ENCODE assay signal across 19 cellular contexts in genomic region chr16:54098247-54098646, GRCh38.
DNase-seq lines count a peak whose midpoint lies in the region; ATAC-seq, FAIRE-seq and TF ChIP-seq lines count a peak whose summit lies in the region.
"Had no signal": no experiment of that assay in that cellular context is flagged by ENCODE, and none has a peak within 500 bp of the region (broad histone marks: within the 10 kb centered on the region; RNA-seq: fewer than 3 reads in every experiment).

No MANE protein-coding gene starts in this region.

- ATAC-seq in HepG2 (no peak), right lobe of liver (no peak)
- ATAC-seq: T-helper 17 cell had no signal

- peaks cover 23% of the 10 kb centered on the region for H3K4me1 Mint-ChIP-seq in endodermal cell
- H3K4me1 Mint-ChIP-seq: CD14-positive monocyte, T-helper 17 cell had no signal

- no peaks in the 10 kb centered on the region for H3K36me3 Mint-ChIP-seq in endodermal cell (ENCODE audit: low read depth)

- H4K20me1 ChIP-seq in HepG2 (ENCODE audit: insufficient read depth, low read length), result no peaks in the 10 kb centered on the region

- DNase-seq in HepG2 (ENCODE audit: low spot score) (no peak), right lobe of liver (no peak), NCI-H69 (lab: John Stamatoyannopoulos, UW) (peak; percentile 69), endodermal cell (no peak), HTR-8/SVneo (ENCODE audit: insufficient read length, low spot score) (no peak), NCI-H187 (lab: John Stamatoyannopoulos, UW) (no peak)
- DNase-seq in stimulated activated CD4-positive, alpha-beta T cell treated with anti-CD3 and anti-CD28 coated beads, Interleukin-2, amount 100 ng/mL, for 48 hours, result no peak
- DNase-seq: ACHN; AML-193; COR-L47; EL; HFFc6; MG63; NK-92 treated with Interleukin-12 subunit alpha and Interleukin-12 subunit beta, amount 100 ng/mL, for 24 hours; OCI-M1; RPMI8226; SIG-M5; T-helper 17 cell had no signal

- no peak overlapping the region for H3K9ac ChIP-seq in HepG2 (ENCODE audit: insufficient read depth, low read depth, low read length)
- H3K9ac ChIP-seq in endodermal cell (ENCODE audit: extremely low read depth, low read length, poor library complexity, severe bottlenecking), result no peak overlapping the region

- no TSS peak for BruUV-seq in HepG2 (replicated peaks; lab: Mats Ljungman, UMichigan)

- H3K4me3 ChIP-seq in HepG2 (replicated peaks in 1 of 3; ENCODE audit: insufficient read depth in 1 of 3, low read depth in 2 of 3, low read length in 3 of 3) (no peak overlapping the region), right lobe of liver (no peak overlapping the region), endodermal cell (ENCODE audit: low read length) (peak overlapping the region; percentile 33)
- H3K4me3 ChIP-seq: MG63 had no signal

- CTCF ChIA-PET in HepG2 (lab: Yijun Ruan, JAX; ENCODE audit: low intra/inter-chr PET ratio, low total read pairs), result no interaction called here

- no peak overlapping the region for H3K4me3 Mint-ChIP-seq in endodermal cell
- H3K4me3 Mint-ChIP-seq: CD14-positive monocyte, HFFc6, T-helper 17 cell had no signal

- H3K27me3 ChIP-seq in HepG2 (ENCODE audit: control insufficient read depth in 1 of 2, insufficient read depth in 2 of 2, low read length in 2 of 2) (no peaks in the 10 kb centered on the region), right lobe of liver (no peaks in the 10 kb centered on the region), endodermal cell (ENCODE audit: control insufficient read depth, insufficient read depth, low read length, poor library complexity, severe bottlenecking) (no peaks in the 10 kb centered on the region)
- H3K27me3 ChIP-seq: MG63 had no signal

- H3K36me3 ChIP-seq in HepG2 (replicated peaks in 1 of 2; ENCODE audit: control insufficient read depth in 1 of 2, insufficient read depth in 2 of 2, low read length in 2 of 2) (no peaks in the 10 kb centered on the region; a peak in 1 of 5 replicates), right lobe of liver (no peaks in the 10 kb centered on the region), endodermal cell (ENCODE audit: control insufficient read depth, insufficient read depth, low read length) (no peaks in the 10 kb centered on the region)

- intact Hi-C loops in HepG2 (cut with micrococcal nuclease; ENCODE audit: unreplicated experiment) (no loop called here), right lobe of liver (cut with DNase I) (no loop called here)

- no peaks in the 10 kb centered on the region for H3K9me3 ChIP-seq in HepG2 (ENCODE audit: low read length)
- no peaks in the 10 kb centered on the region for H3K9me3 ChIP-seq in right lobe of liver
- H3K9me3 ChIP-seq in endodermal cell (ENCODE audit: control insufficient read depth, low read length), result peaks cover 18% of the 10 kb centered on the region
- H3K9me3 ChIP-seq: MG63 had no signal

- FAIRE-seq in HepG2 (lab: Jason Lieb, UNC), result no peak
- no peak for FAIRE-seq in HTR-8/SVneo (lab: Jason Lieb, UNC)

- no peak overlapping the region for H3K4me2 ChIP-seq in HepG2 (ENCODE audit: low read depth, low read length)

- TF ChIP-seq POLR2A in HepG2 (IDR thresholded peaks at IDR 0.05; ENCODE audit: insufficient read depth in 1 of 2, low read depth in 2 of 2, low read length in 2 of 2) (no peak), right lobe of liver (IDR thresholded peaks at IDR 0.05) (no peak)

- no peak overlapping the region for H2AFZ ChIP-seq in HepG2 (ENCODE audit: low read length)

- H3K79me2 ChIP-seq in HepG2 (ENCODE audit: insufficient read depth, low read length), result no peaks in the 10 kb centered on the region

- H3K27me3 Mint-ChIP-seq in endodermal cell (ENCODE audit: insufficient read depth), result no peaks in the 10 kb centered on the region
- H3K27me3 Mint-ChIP-seq: T-helper 17 cell had no signal

- in situ Hi-C loops in HepG2 (cut with HindIII; ENCODE audit: extremely low pct_ligation_motif_present, low pct_unique_long_range_greater_than_20kb), result no loop called here

- peaks cover 8% of the 10 kb centered on the region for H3K9me3 Mint-ChIP-seq in endodermal cell
- H3K9me3 Mint-ChIP-seq: HFFc6 had no signal

- no peak overlapping the region for H3K27ac ChIP-seq in HepG2 (ENCODE audit: extremely low read length, insufficient read depth, low read length)
- no peak overlapping the region for H3K27ac ChIP-seq in right lobe of liver
- no peak overlapping the region for H3K27ac ChIP-seq in endodermal cell (ENCODE audit: low read depth, low read length)

- TF ChIP-seq RAD21 in HepG2 (CRISPR knock-in tag; IDR thresholded peaks at IDR 0.05), result no peak

- POLR2A ChIA-PET in HepG2 (lab: Yijun Ruan, JAX), result no interaction called here

- H3K4me1 ChIP-seq in HepG2 (ENCODE audit: insufficient read depth, low read length), result peaks cover 83% of the 10 kb centered on the region
- no peaks in the 10 kb centered on the region for H3K4me1 ChIP-seq in right lobe of liver
- peaks cover 13% of the 10 kb centered on the region for H3K4me1 ChIP-seq in endodermal cell (ENCODE audit: control insufficient read depth, insufficient read depth, low read length)

- 82% methylated on average over 2 of the region's 2 CpGs for WGBS in HepG2 (ENCODE audit: low lambda C conversion rate)
- 90% methylated on average over 2 of the region's 2 CpGs for WGBS in right lobe of liver (ENCODE audit: insufficient coverage, low coverage, low lambda C conversion rate, missing lambda C conversion rate)
- 81% methylated on average over 2 of the region's 2 CpGs; no CpG with 5 or more reads in 1 of the 2 experiments for WGBS in endodermal cell (ENCODE audit: insufficient coverage in 1 of 2, insufficient read length in 1 of 2), 2 experiments

- no peak overlapping the region for H3K27ac Mint-ChIP-seq in endodermal cell
- H3K27ac Mint-ChIP-seq: CD14-positive monocyte, HFFc6, T-helper 17 cell had no signal

- TF ChIP-seq EP300 in HepG2 (IDR thresholded peaks at IDR 0.05; ENCODE audit: low read depth in 2 of 2, low read length in 2 of 2), result no peak
- TF ChIP-seq EP300 in HepG2 (CRISPR knock-in tag; IDR thresholded peaks at IDR 0.05; ENCODE audit: borderline replicate concordance), result no peak

- TF ChIP-seq CTCF in HepG2 (CRISPR knock-in tag; IDR thresholded peaks at IDR 0.05) (no peak), right lobe of liver (IDR thresholded peaks at IDR 0.05) (no peak), endodermal cell (conservative IDR thresholded peaks at IDR 0.05) (no peak)

TF ChIP-seq in HepG2, 621 proteins besides CTCF, POLR2A, EP300 and RAD21:
- TF ChIP-seq TFAP4 (IDR thresholded peaks at IDR 0.05; ENCODE audit: borderline replicate concordance, low read depth), result peak; percentile 41; the same call in 1 of the 2 replicates
- no peak for TF ChIP-seq ZNF20 (CRISPR knock-in tag; IDR thresholded peaks at IDR 0.05)
- TF ChIP-seq ESRRA (CRISPR knock-in tag; IDR thresholded peaks at IDR 0.05; ENCODE audit: low read depth), result no peak
- no peak for TF ChIP-seq SOX13 (IDR thresholded peaks at IDR 0.05)
- peak in 1 of 2 experiments; percentile 26; a peak in 1 of 4 replicates for TF ChIP-seq SOX13 (CRISPR knock-in tag; conservative IDR thresholded peaks at IDR 0.05 in 1 of 2, IDR thresholded peaks at IDR 0.05 in 1 of 2)
